In genomic region chr4:55143858-55144257, GRCh38 we compare ENCODE assay signal across 16 cellular contexts. TPM values are rescaled to one million over a fixed set of nuclear protein-coding genes. Genes with fewer than 3 reads are reported as not detected.
"Had no signal": no experiment of that assay in that cellular context is flagged by ENCODE, and none has a peak within 500 bp of the region (broad histone marks: within the 10 kb centered on the region; RNA-seq: fewer than 3 reads in every experiment).

No MANE protein-coding gene starts in this region.

- ATAC-seq: activated CD8-positive, alpha-beta T cell treated with anti-CD3 and anti-CD28 coated beads for 36 hours; left ventricle myocardium superior; natural killer cell treated with Interleukin-12 subunit alpha and Interleukin-12 subunit beta and Interleukin-15 and Interleukin-18, amount 100 ng/mL, for 72 hours; stimulated activated memory B cell treated with anti-CD40 and anti-IgM and Interleukin-4, amounts not matched to agents 10 μg/mL and 1 μg/mL and 100 μg/mL, for 72 hours had no signal

- DNase-seq: activated B cell treated with CpG ODN at 0.5 μM for 24 hours; activated CD4-positive, alpha-beta T cell treated with anti-CD3 and anti-CD28 coated beads for 48 hours; activated CD8-positive, alpha-beta T cell treated with anti-CD3 and anti-CD28 coated beads for 36 hours; activated gamma-delta T cell treated with Interleukin-2 at 50 U/mL for 16 hours; activated naive CD8-positive, alpha-beta T cell treated with anti-CD3 and anti-CD28 coated beads for 36 hours; activated T-cell treated with anti-CD3 and anti-CD28 coated beads, Interleukin-2, amount 50 U/mL, for 48 hours; amygdala; cortex of kidney; effector CD4-positive, alpha-beta T cell; foreskin melanocyte; left ventricle myocardium superior; mesenchymal stem cell; posterior cingulate gyrus; stimulated activated CD4-positive, alpha-beta T cell treated with anti-CD3 and anti-CD28 coated beads, Interleukin-2, amount 100 ng/mL, for 48 hours had no signal

RNA-seq across cellular contexts. Expression of gene KDR, which starts 18.5 kb away (rescaled TPM):
- total RNA-seq: activated B cell treated with CpG ODN at 0.5 μM for 24 hours; activated CD8-positive, alpha-beta T cell treated with anti-CD3 and anti-CD28 coated beads for 36 hours; natural killer cell treated with Interleukin-12 subunit alpha and Interleukin-12 subunit beta and Interleukin-15 and Interleukin-18, amount 100 ng/mL, for 72 hours had no signal
